8 cellular contexts compared by ENCODE assay signal in genomic region chr22:35914665-35915476, GRCh38.
A peak's percentile ranks its signal among the peaks of the same experiment; 100 is the strongest.
DNase-seq lines count a peak whose midpoint lies in the region; ATAC-seq lines count a peak whose summit lies in the region.

No MANE protein-coding gene starts in this region.

- peaks cover 11% of the 10 kb centered on the region for H3K27me3 Mint-ChIP-seq in activated T-cell treated with anti-CD3 and anti-CD28 coated beads, Interleukin-2, amount 50 U/mL, for 24 hours

- H3K27ac Mint-ChIP-seq in activated T-cell treated with anti-CD3 and anti-CD28 coated beads, Interleukin-2, amount 50 U/mL, for 24 hours: no peak overlapping the region

- no peaks in the 10 kb centered on the region for H3K9me3 Mint-ChIP-seq in activated T-cell treated with anti-CD3 and anti-CD28 coated beads, Interleukin-2, amount 50 U/mL, for 24 hours

- no peaks in the 10 kb centered on the region for H3K36me3 Mint-ChIP-seq in activated T-cell treated with anti-CD3 and anti-CD28 coated beads, Interleukin-2, amount 50 U/mL, for 24 hours (ENCODE audit: low read depth)

- H3K4me1 Mint-ChIP-seq in activated T-cell treated with anti-CD3 and anti-CD28 coated beads, Interleukin-2, amount 50 U/mL, for 24 hours (ENCODE audit: low read depth): peaks cover 14% of the 10 kb centered on the region

- DNase-seq in activated T-cell treated with anti-CD3 and anti-CD28 coated beads, Interleukin-2, amount 50 U/mL, for 24 hours: no peak
- no peak for DNase-seq in activated T-cell treated with anti-CD3 and anti-CD28 coated beads, Interleukin-2, amount 50 U/mL, for 1 hour
- DNase-seq in NCI-H446 (lab: John Stamatoyannopoulos, UW): peak; percentile 91 to 94
- peak; percentile 94 for DNase-seq in astrocyte of the hippocampus (ENCODE audit: low read depth, low spot score)
- peak; percentile 64 for DNase-seq in hepatic stellate cell (ENCODE audit: low spot score)
- DNase-seq in pulmonary artery endothelial cell (ENCODE audit: low read depth, low spot score): peak; percentile 62
- DNase-seq in stimulated activated CD4-positive, alpha-beta T cell treated with anti-CD3 and anti-CD28 coated beads, Interleukin-1b, Interleukin-23, amount 100 ng/mL, for 48 hours: no peak

- H3K4me3 Mint-ChIP-seq in activated T-cell treated with anti-CD3 and anti-CD28 coated beads, Interleukin-2, amount 50 U/mL, for 24 hours: peak overlapping the region; percentile 0

- ATAC-seq in HG02970 (IDR thresholded peaks at IDR 0.05; ENCODE audit: low FRiP score, unreplicated experiment): no peak

Comparison
In these comparisons a context has a peak if more than half of its experiments do, and no peak if none do; other contexts are left out.
1. DNase-seq: peak in NCI-H446 (2 of 2), astrocyte of the hippocampus (single experiment), hepatic stellate cell (single experiment) and pulmonary artery endothelial cell (single experiment); none in activated T-cell treated with anti-CD3 and anti-CD28 coated beads, Interleukin-2, amount 50 U/mL, for 24 hours (single experiment), activated T-cell treated with anti-CD3 and anti-CD28 coated beads, Interleukin-2, amount 50 U/mL, for 1 hour (single experiment) and stimulated activated CD4-positive, alpha-beta T cell treated with anti-CD3 and anti-CD28 coated beads, Interleukin-1b, Interleukin-23, amount 100 ng/mL, for 48 hours (single experiment).